In genomic region chr18:3593904-3594759, GRCh38 we compare ENCODE assay signal across 8 cellular contexts.
DNase-seq lines count a peak whose midpoint lies in the region; ATAC-seq and TF ChIP-seq lines count a peak whose summit lies in the region.

No MANE protein-coding gene starts in this region.

- H3K4me1 ChIP-seq in BE2C, result no peaks in the 10 kb centered on the region; the same call in 1 of the 2 replicates

- H3K27me3 Mint-ChIP-seq in chondrocyte (ENCODE audit: low read depth), result no peaks in the 10 kb centered on the region

- H3K36me3 Mint-ChIP-seq in chondrocyte (ENCODE audit: low read depth), result no peaks in the 10 kb centered on the region

- H3K27me3 ChIP-seq in BE2C, result no peaks in the 10 kb centered on the region

- peak; percentile 50 for ATAC-seq in GM19043 (IDR thresholded peaks at IDR 0.05; ENCODE audit: low read depth, unreplicated experiment)
- peak; percentile 62 for ATAC-seq in HG03378 (IDR thresholded peaks at IDR 0.05; ENCODE audit: unreplicated experiment)

- peak overlapping the region; percentile 81 for H3K4me3 Mint-ChIP-seq in chondrocyte (ENCODE audit: unreplicated experiment)

- no peaks in the 10 kb centered on the region for H3K9me3 ChIP-seq in BE2C

- peak overlapping the region; percentile 99 for H3K27ac Mint-ChIP-seq in chondrocyte (ENCODE audit: unreplicated experiment)

- TF ChIP-seq CTCF in BE2C (IDR thresholded peaks at IDR 0.05; ENCODE audit: low read depth, low read length) (peak; percentile 64), chondrocyte (IDR thresholded peaks at IDR 0.05) (peak; percentile 85)

- H3K9me3 Mint-ChIP-seq in chondrocyte (ENCODE audit: low read depth), result no peaks in the 10 kb centered on the region

- peak overlapping the region; percentile 48 for H3K4me3 ChIP-seq in BE2C (ENCODE audit: low read depth, low read length)

- no peaks in the 10 kb centered on the region for H3K36me3 ChIP-seq in BE2C

- H3K4me1 Mint-ChIP-seq in chondrocyte (ENCODE audit: low read depth), result peaks cover 51% of the 10 kb centered on the region

- DNase-seq in BE2C (peak; percentile 74), NCI-H446 (lab: John Stamatoyannopoulos, UW) (peak; percentile 82 to 90), chondrocyte (ENCODE audit: low spot score) (no peak), kidney tubule cell (ENCODE audit: low spot score) (peak; percentile 96)
- peak; percentile 73 for DNase-seq in activated CD4-positive, alpha-beta T cell treated with anti-CD3 and anti-CD28 coated beads for 1 hour
- peak; percentile 69 to 77 (median 74) for DNase-seq in stimulated activated CD4-positive, alpha-beta T cell treated with anti-CD3 and anti-CD28 coated beads, Interleukin-1b, Interleukin-23, amount 100 ng/mL, for 24 hours (ENCODE audit: low read depth in 4 of 4, low spot score in 1 of 4)
